Comparison of ENCODE assay signal across 15 cellular contexts in genomic region chr1:205365945-205366463, GRCh38. TPM values are rescaled to one million over a fixed set of nuclear protein-coding genes. Genes with fewer than 3 reads are reported as not detected.
DNase-seq lines count a peak whose midpoint lies in the region; ATAC-seq and TF ChIP-seq lines count a peak whose summit lies in the region.
"Had no signal": no experiment of that assay in that cellular context is flagged by ENCODE, and none has a peak within 500 bp of the region (broad histone marks: within the 10 kb centered on the region; RNA-seq: fewer than 3 reads in every experiment).

No MANE protein-coding gene starts in this region.

- TF ChIP-seq RAD21 in liver (IDR thresholded peaks at IDR 0.05): no peak

- ATAC-seq in SK-N-SH treated with all-trans-retinoic acid at 6 μM for 48 hours (peak; percentile 44), HG03039 (IDR thresholded peaks at IDR 0.05; ENCODE audit: unreplicated experiment) (no peak), GM19395 (IDR thresholded peaks at IDR 0.05; ENCODE audit: unreplicated experiment) (no peak)

- no TSS peak for BruUV-seq in A673 (replicated peaks; lab: Mats Ljungman, UMichigan)

- H3K27me3 ChIP-seq in A673 (replicated peaks; ENCODE audit: insufficient read depth, low read depth, low read length, poor library complexity) (no peaks in the 10 kb centered on the region), liver (ENCODE audit: control insufficient read depth in 4 of 4, insufficient read depth in 4 of 4, low read length in 3 of 4) (peaks cover 0 to 17% (median under 1%) of the 10 kb centered on the region in 4 donors)
- H3K27me3 ChIP-seq: vagina had no signal

- in situ Hi-C loops in ACHN (cut with HindIII; ENCODE audit: low pct_ligation_motif_present, low pct_unique_long_range_greater_than_20kb, low sequenced_read_pairs): no loop called here

- no peak overlapping the region for H3K27ac ChIP-seq in A673 (ENCODE audit: low read depth, low read length, poor library complexity, severe bottlenecking)
- H3K27ac ChIP-seq in liver (ENCODE audit: low read depth in 1 of 2, low read length in 2 of 2): no peak overlapping the region
- H3K27ac ChIP-seq: vagina had no signal

- no peak overlapping the region for H3K9ac ChIP-seq in liver (ENCODE audit: low read depth in 1 of 2, low read length in 2 of 2)

- WGBS in liver: 23% methylated on average over 8 of the region's 8 CpGs

- H3K4me1 ChIP-seq in A673 (ENCODE audit: insufficient read depth, low read length, poor library complexity, severe bottlenecking): peaks cover 13% of the 10 kb centered on the region
- no peaks in the 10 kb centered on the region for H3K4me1 ChIP-seq in liver (ENCODE audit: control insufficient read depth in 4 of 4, insufficient read depth in 4 of 4, low read length in 3 of 4)
- H3K4me1 ChIP-seq: vagina had no signal

- no peaks in the 10 kb centered on the region for H3K36me3 ChIP-seq in A673 (ENCODE audit: insufficient read depth, low read length, poor library complexity, severe bottlenecking)
- no peaks in the 10 kb centered on the region for H3K36me3 ChIP-seq in liver (ENCODE audit: control insufficient read depth in 4 of 4, insufficient read depth in 3 of 4, low read depth in 1 of 4, low read length in 3 of 4)
- H3K36me3 ChIP-seq: vagina had no signal

- no peak for TF ChIP-seq CTCF in A673 (conservative IDR thresholded peaks at IDR 0.05; ENCODE audit: low read depth, low read length)
- TF ChIP-seq CTCF in liver (IDR thresholded peaks at IDR 0.05; ENCODE audit: low read depth, low read length, missing input control): no peak

- DNase-seq in A673 (ENCODE audit: low spot score): peak; percentile 80
- peak; percentile 62 for DNase-seq in NCI-H1092 (lab: John Stamatoyannopoulos, UW)
- DNase-seq in activated CD8-positive, alpha-beta memory T cell treated with anti-CD3 and anti-CD28 coated beads for 24 hours: no peak
- no peak for DNase-seq in ACHN
- DNase-seq: activated CD4-positive, alpha-beta T cell treated with anti-CD3 and anti-CD28 coated beads for 1 hour; GDM1; naive B cell; NCI-H2171; SIG-M5; stimulated activated CD4-positive, alpha-beta T cell treated with anti-CD3 and anti-CD28 coated beads, Interleukin-12 subunit alpha, Interleukin-12 subunit beta, amount 100 ng/mL, for 4 hours had no signal

- POLR2A ChIA-PET in A673 (lab: Charles Lee; ENCODE audit: low non-redundant PET): no interaction called here

- no peaks in the 10 kb centered on the region for H3K9me3 ChIP-seq in A673 (ENCODE audit: low read depth, low read length, poor library complexity, severe bottlenecking)
- no peaks in the 10 kb centered on the region for H3K9me3 ChIP-seq in liver (ENCODE audit: control insufficient read depth in 4 of 4, low read length in 3 of 4)
- H3K9me3 ChIP-seq: vagina had no signal

- intact Hi-C loops in A673 (cut with micrococcal nuclease; ENCODE audit: unreplicated experiment): no loop called here

- CTCF ChIA-PET in A673 (lab: Charles Lee): interaction anchor here (1.4 kb wide), 1 partner anchor 119 kb away, joined by 4 read pairs; no protein-coding TSS in a partner anchor

- H3K4me3 ChIP-seq in A673 (ENCODE audit: low read depth, low read length, poor library complexity, severe bottlenecking): no peak overlapping the region
- no peak overlapping the region for H3K4me3 ChIP-seq in liver (ENCODE audit: low read depth in 1 of 3, low read length in 3 of 3)
- H3K4me3 ChIP-seq: vagina had no signal

TF ChIP-seq in SK-N-SH treated with all-trans-retinoic acid at 6 μM for 48 hours, 23 proteins besides CTCF, POLR2A, EP300 and RAD21:
- TF ChIP-seq ZC3H10 (CRISPR knock-in tag; IDR thresholded peaks at IDR 0.05) (no peak), ZNF70 (CRISPR knock-in tag; IDR thresholded peaks at IDR 0.05) (no peak), ESRRG (CRISPR knock-in tag; IDR thresholded peaks at IDR 0.05) (no peak), CSRNP3 (CRISPR knock-in tag; IDR thresholded peaks at IDR 0.05) (no peak), PATZ1 (CRISPR knock-in tag; IDR thresholded peaks at IDR 0.05; ENCODE audit: borderline replicate concordance) (no peak), TCF4 (CRISPR knock-in tag; IDR thresholded peaks at IDR 0.05; ENCODE audit: borderline replicate concordance) (no peak), GLIS3 (CRISPR knock-in tag; IDR thresholded peaks at IDR 0.05) (no peak)

TF ChIP-seq in liver, 16 proteins besides CTCF, POLR2A, EP300 and RAD21:
- no peak for TF ChIP-seq FOXA2 (IDR thresholded peaks at IDR 0.05)
- TF ChIP-seq NR2F2 (IDR thresholded peaks at IDR 0.05): peak; percentile 37
- TF ChIP-seq MAX (IDR thresholded peaks at IDR 0.05): no peak

RNA-seq across cellular contexts. Expression of gene KLHDC8A, which starts 9.3 kb away (rescaled TPM):
- total RNA-seq in A673 (2021) (0.39 TPM in 1 of 2 replicates, not detected in the other), liver (under 1 TPM in 1 of 2 donors, not detected in 1; 0.05 TPM)
- polyA plus RNA-seq in liver: under 1 TPM in 1 of 2 donors, not detected in 1; 0.02 TPM
- total RNA-seq: vagina had no signal

RNA-seq across cellular contexts. Expression of gene NUAK2, which starts 44.5 kb away (rescaled TPM):
- total RNA-seq in A673 (2021): 0.45 and 0.83 TPM in 2 replicates
- 1 to 10 TPM; 1.3 to 1.7 TPM for total RNA-seq in liver
- polyA plus RNA-seq in liver: 1 to 10 TPM; 2.4 TPM

RNA-seq across cellular contexts. Expression of gene LEMD1, which starts 55.9 kb away (rescaled TPM):
- 1.5 and 3.4 TPM in 2 replicates for total RNA-seq in A673 (2021)
- total RNA-seq in liver: not detected
- not detected for polyA plus RNA-seq in liver
- total RNA-seq: vagina had no signal

Comparison
In these comparisons a context has a peak if more than half of its experiments do, and no peak if none do; other contexts are left out.
1. DNase-seq: peak in A673 (single experiment) and NCI-H1092 (single experiment); none in activated CD8-positive, alpha-beta memory T cell treated with anti-CD3 and anti-CD28 coated beads for 24 hours (single experiment) and ACHN (single experiment).